ENCODE assay signal across 9 cellular contexts in the genomic region with DNA sequence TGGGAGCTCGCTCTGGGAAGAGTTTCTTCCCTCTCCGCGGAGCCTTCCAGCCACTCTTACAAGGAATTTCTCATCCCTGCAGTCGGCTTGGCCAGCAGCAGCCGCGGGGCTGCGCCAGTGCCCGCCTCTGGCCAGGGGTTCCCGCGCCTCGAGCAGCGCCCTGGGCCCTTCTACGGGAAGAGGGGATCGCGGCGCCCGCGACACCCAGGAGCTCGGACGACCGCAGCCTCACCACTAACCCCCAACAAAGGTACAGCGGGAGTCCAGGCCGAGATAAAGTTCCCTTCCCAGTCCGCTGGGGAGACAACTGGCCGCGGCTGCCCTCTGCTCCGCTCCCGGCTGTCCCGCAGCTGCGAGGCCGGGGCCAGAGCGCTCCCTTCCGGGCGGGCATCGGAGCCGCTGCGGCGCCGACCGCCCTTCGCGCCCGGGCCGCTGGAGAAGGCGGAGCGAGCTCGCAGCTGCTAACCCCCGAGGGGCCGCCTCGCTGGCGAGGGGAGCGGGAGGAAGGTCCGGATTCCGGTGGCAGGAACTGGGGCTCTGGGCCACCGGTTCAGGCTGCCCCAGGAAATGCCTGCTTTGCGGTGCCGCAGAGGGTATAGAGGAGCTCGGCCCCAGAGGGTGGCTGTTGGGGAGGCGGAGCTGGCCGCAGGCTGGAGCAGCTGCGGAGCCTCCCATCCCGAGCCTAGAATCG. TPM values are rescaled to one million over a fixed set of nuclear protein-coding genes. Genes with fewer than 3 reads are reported as not detected.
DNase-seq lines count a peak whose midpoint lies in the region; ATAC-seq and TF ChIP-seq lines count a peak whose summit lies in the region.
"Had no signal": no experiment of that assay in that cellular context is flagged by ENCODE, and none has a peak within 500 bp of the region (broad histone marks: within the 10 kb centered on the region; RNA-seq: fewer than 3 reads in every experiment).

No MANE protein-coding gene starts in this region.

- POLR2A ChIA-PET in activated CD8-positive, alpha-beta T cell treated with anti-CD3 and anti-CD28 coated beads for 36 hours (lab: Charles Lee) = interaction anchor here (1.1 kb wide), 1 partner anchor 37 kb away, joined by 3 read pairs; no protein-coding TSS in a partner anchor

- H3K36me3 Mint-ChIP-seq in activated CD8-positive, alpha-beta T cell treated with anti-CD3 and anti-CD28 coated beads for 36 hours (ENCODE audit: low read depth) = no peaks in the 10 kb centered on the region
- no peaks in the 10 kb centered on the region for H3K36me3 Mint-ChIP-seq in progenitor cell of endocrine pancreas (ENCODE audit: insufficient read depth)

- ATAC-seq in activated CD8-positive, alpha-beta T cell treated with anti-CD3 and anti-CD28 coated beads for 36 hours = no peak
- no peak for ATAC-seq in HG02938 (IDR thresholded peaks at IDR 0.05; ENCODE audit: unreplicated experiment)

- TF ChIP-seq CTCF in activated CD8-positive, alpha-beta T cell treated with anti-CD3 and anti-CD28 coated beads for 36 hours (IDR thresholded peaks at IDR 0.05) = no peak
- TF ChIP-seq CTCF in foreskin fibroblast (IDR thresholded peaks at IDR 0.05; ENCODE audit: low read depth, low read length) = peak; percentile 40
- TF ChIP-seq CTCF in progenitor cell of endocrine pancreas (IDR thresholded peaks at IDR 0.05; ENCODE audit: unreplicated experiment) = peak; percentile 64

- H3K4me1 Mint-ChIP-seq in activated CD8-positive, alpha-beta T cell treated with anti-CD3 and anti-CD28 coated beads for 36 hours (ENCODE audit: low read depth) = peaks cover 35% of the 10 kb centered on the region
- H3K4me1 Mint-ChIP-seq in progenitor cell of endocrine pancreas (ENCODE audit: low read depth) = peaks cover 24% of the 10 kb centered on the region

- intact Hi-C loops in activated CD8-positive, alpha-beta T cell treated with anti-CD3 and anti-CD28 coated beads for 36 hours (cut with micrococcal nuclease) = loop anchor here (10.0 kb wide), 1 partner anchor 627 kb away; no protein-coding TSS in a partner anchor

- no peak overlapping the region for H3K27ac Mint-ChIP-seq in activated CD8-positive, alpha-beta T cell treated with anti-CD3 and anti-CD28 coated beads for 36 hours
- H3K27ac Mint-ChIP-seq in progenitor cell of endocrine pancreas = peak overlapping the region; percentile 44

- H3K27me3 Mint-ChIP-seq in activated CD8-positive, alpha-beta T cell treated with anti-CD3 and anti-CD28 coated beads for 36 hours = peaks cover 45% of the 10 kb centered on the region
- H3K27me3 Mint-ChIP-seq in progenitor cell of endocrine pancreas = peaks cover 65% of the 10 kb centered on the region

- DNase-seq in activated naive CD4-positive, alpha-beta T cell treated with Interleukin-2 at 50 U/mL for 16 hours = peak; percentile 43
- DNase-seq in activated naive CD4-positive, alpha-beta T cell (lab: John Stamatoyannopoulos, UW) = no peak
- peak; percentile 44 for DNase-seq in activated CD8-positive, alpha-beta T cell treated with anti-CD3 and anti-CD28 coated beads for 36 hours
- peak; percentile 77 to 88 for DNase-seq in foreskin fibroblast
- DNase-seq in progenitor cell of endocrine pancreas (ENCODE audit: low spot score, unreplicated experiment) = peak; percentile 49
- no peak for DNase-seq in ureter (ENCODE audit: low spot score)
- no peak for DNase-seq in effector CD8-positive, alpha-beta T cell (lab: John Stamatoyannopoulos, UW)

- H3K4me3 Mint-ChIP-seq in activated CD8-positive, alpha-beta T cell treated with anti-CD3 and anti-CD28 coated beads for 36 hours = peak overlapping the region; percentile 60
- H3K4me3 Mint-ChIP-seq in progenitor cell of endocrine pancreas (ENCODE audit: low read depth) = peak overlapping the region; percentile 68

- H3K9me3 Mint-ChIP-seq in activated CD8-positive, alpha-beta T cell treated with anti-CD3 and anti-CD28 coated beads for 36 hours = no peaks in the 10 kb centered on the region
- no peaks in the 10 kb centered on the region for H3K9me3 Mint-ChIP-seq in progenitor cell of endocrine pancreas (ENCODE audit: low read depth)

- CTCF ChIA-PET in activated CD8-positive, alpha-beta T cell treated with anti-CD3 and anti-CD28 coated beads for 36 hours (lab: Charles Lee) = interaction anchor here (1.0 to 1.9 kb wide), 3 partner anchors 9 to 701 kb away, joined by 3 to 5 read pairs (median 3); no protein-coding TSS in a partner anchor

- peak overlapping the region; percentile 53 to 60 for H3K4me3 ChIP-seq in foreskin fibroblast (ENCODE audit: low read depth in 1 of 2, low read length in 2 of 2)
- H3K4me3 ChIP-seq: thyroid gland had no signal

RNA-seq across cellular contexts. Expression of a gene that starts 3.6 kb away (rescaled TPM):
- 1 to 10 TPM; 4.9 to 5.1 TPM for total RNA-seq in activated CD8-positive, alpha-beta T cell treated with anti-CD3 and anti-CD28 coated beads for 36 hours
- total RNA-seq in progenitor cell of endocrine pancreas = 14.2 and 16.7 TPM in 2 replicates
- total RNA-seq in ureter = 1.8 TPM

Comparison
In these comparisons a context has a peak if more than half of its experiments do, and no peak if none do; other contexts are left out.
1. DNase-seq: peak in activated naive CD4-positive, alpha-beta T cell treated with Interleukin-2 at 50 U/mL for 16 hours (single experiment), activated CD8-positive, alpha-beta T cell treated with anti-CD3 and anti-CD28 coated beads for 36 hours (single experiment), foreskin fibroblast (2 of 2) and progenitor cell of endocrine pancreas (single experiment); none in activated naive CD4-positive, alpha-beta T cell (0 of 4), ureter (single experiment) and effector CD8-positive, alpha-beta T cell (single experiment).